Comparison of ENCODE assay signal across 18 cellular contexts in genomic region chr15:45855907-45856579, GRCh38.
A peak's percentile ranks its signal among the peaks of the same experiment; 100 is the strongest.
DNase-seq lines count a peak whose midpoint lies in the region; ATAC-seq and TF ChIP-seq lines count a peak whose summit lies in the region.
"Had no signal": no experiment of that assay in that cellular context is flagged by ENCODE, and none has a peak within 500 bp of the region (broad histone marks: within the 10 kb centered on the region; RNA-seq: fewer than 3 reads in every experiment).

No MANE protein-coding gene starts in this region.

- DNase-seq in Caki2 (ENCODE audit: low read depth) (peak; percentile 63), HT1080 (ENCODE audit: low read depth) (peak; percentile 57), SJSA1 (ENCODE audit: low read depth in 1 of 2, low spot score in 2 of 2) (peak in 1 of 2 experiments; percentile 56), kidney tubule cell (ENCODE audit: low spot score) (peak; percentile 96), suprapubic skin (ENCODE audit: low spot score in 2 of 2) (no peak), NOMO-1 (lab: John Stamatoyannopoulos, UW; ENCODE audit: unreplicated experiment in 2 of 2) (no peak)
- DNase-seq in activated naive CD4-positive, alpha-beta T cell treated with anti-CD3 and anti-CD28 coated beads, Interleukin-2, amount 50 U/mL, for 16 hours: no peak
- DNase-seq: activated CD4-positive, alpha-beta T cell treated with anti-CD3 and anti-CD28 coated beads, Interleukin-2, amount 10 ng/mL, durations not matched to agents 24 days and 14 days; anterior cingulate cortex; CD4-positive, alpha-beta T cell; foreskin melanocyte; naive thymus-derived CD8-positive, alpha-beta T cell; NCI-H1105 treated with DMSO at 0.1 percent for 48 hours; NCI-H345; stimulated activated CD4-positive, alpha-beta T cell treated with anti-CD3 and anti-CD28 coated beads, Interleukin-2, amount 100 ng/mL, for 48 hours; T1000 had no signal

- WGBS in suprapubic skin: 61% methylated on average over 4 of the region's 4 CpGs

- in situ Hi-C loops in Caki2 (cut with HindIII; ENCODE audit: low pct_unique_long_range_greater_than_20kb, low sequenced_read_pairs): no loop called here

- peak overlapping the region; percentile 54 for H3K27ac ChIP-seq in SJSA1
- H3K27ac ChIP-seq in suprapubic skin: no peak overlapping the region

- no peak for TF ChIP-seq EP300 in suprapubic skin (IDR thresholded peaks at IDR 0.05)

- H3K4me1 ChIP-seq in SJSA1 (replicated peaks) (peaks cover 42% of the 10 kb centered on the region), suprapubic skin (no peaks in the 10 kb centered on the region)

- H3K4me3 ChIP-seq in SJSA1 (no peak overlapping the region), suprapubic skin (no peak overlapping the region)
- H3K4me3 ChIP-seq: lung had no signal

- no peaks in the 10 kb centered on the region for H3K36me3 ChIP-seq in SJSA1
- no peaks in the 10 kb centered on the region for H3K36me3 ChIP-seq in suprapubic skin

- TF ChIP-seq CTCF in suprapubic skin (IDR thresholded peaks at IDR 0.05): no peak

- no peak for TF ChIP-seq POLR2A in suprapubic skin (IDR thresholded peaks at IDR 0.05)

- H3K27me3 ChIP-seq in SJSA1 (replicated peaks) (no peaks in the 10 kb centered on the region), suprapubic skin (no peaks in the 10 kb centered on the region)

- H3K9me3 ChIP-seq in SJSA1 (replicated peaks): no peaks in the 10 kb centered on the region
- H3K9me3 ChIP-seq in suprapubic skin: no peaks in the 10 kb centered on the region

- ATAC-seq in GM18498 (IDR thresholded peaks at IDR 0.05; ENCODE audit: unreplicated experiment): no peak
- ATAC-seq: naive thymus-derived CD8-positive, alpha-beta T cell had no signal

Comparison
In these comparisons a context has a peak if more than half of its experiments do, and no peak if none do; other contexts are left out.
1. DNase-seq: peak in Caki2 (single experiment), HT1080 (single experiment) and kidney tubule cell (single experiment); none in suprapubic skin (0 of 2), NOMO-1 (0 of 2) and activated naive CD4-positive, alpha-beta T cell treated with anti-CD3 and anti-CD28 coated beads, Interleukin-2, amount 50 U/mL, for 16 hours (single experiment).